13 cellular contexts compared by ENCODE assay signal in the genomic region with DNA sequence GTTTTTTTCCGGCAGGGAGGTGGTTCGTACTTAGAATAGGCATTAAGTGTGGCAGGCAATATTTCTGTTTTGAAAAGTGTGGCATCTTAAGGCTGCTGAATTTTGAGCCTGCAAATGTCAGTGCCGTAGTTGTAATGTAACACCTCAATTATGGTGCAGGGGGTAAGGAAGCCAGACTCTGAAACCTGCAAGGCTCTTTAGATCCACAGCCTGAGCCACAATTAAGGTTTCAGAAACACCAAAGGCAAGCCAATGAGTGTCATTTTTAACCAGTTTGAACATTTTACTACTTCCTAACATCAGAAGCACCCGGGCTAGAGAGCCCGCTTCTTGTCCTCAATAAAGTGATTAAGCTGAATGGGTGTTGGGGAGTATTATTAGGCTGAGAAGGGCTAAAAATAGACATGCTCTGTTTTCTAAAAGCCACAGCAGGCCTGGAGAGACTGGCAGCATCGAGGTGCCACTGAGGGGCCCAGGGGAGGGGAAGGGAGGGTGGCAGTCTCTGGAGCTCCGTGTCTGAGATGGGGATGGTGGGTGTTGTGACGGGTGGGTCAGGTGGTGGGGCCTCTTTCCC.
DNase-seq lines count a peak whose midpoint lies in the region; FAIRE-seq and TF ChIP-seq lines count a peak whose summit lies in the region.
"Had no signal": no experiment of that assay in that cellular context is flagged by ENCODE, and none has a peak within 500 bp of the region (broad histone marks: within the 10 kb centered on the region; RNA-seq: fewer than 3 reads in every experiment).

No MANE protein-coding gene starts in this region.

- no peak for FAIRE-seq in frontal cortex (lab: Jason Lieb, UNC)
- FAIRE-seq: H54, HTR-8/SVneo had no signal

- H3K4me3 Mint-ChIP-seq in activated T-cell treated with anti-CD3 and anti-CD28 coated beads, Interleukin-2, amount 50 U/mL, for 24 hours: peak overlapping the region; percentile 16

- no peaks in the 10 kb centered on the region for H3K9me3 Mint-ChIP-seq in activated T-cell treated with anti-CD3 and anti-CD28 coated beads, Interleukin-2, amount 50 U/mL, for 24 hours

- H3K27me3 ChIP-seq in breast epithelium (no peaks in the 10 kb centered on the region), muscle layer of duodenum (ENCODE audit: low read depth, low read length) (no peaks in the 10 kb centered on the region), tibial nerve (no peaks in the 10 kb centered on the region)
- H3K27me3 ChIP-seq: colonic mucosa had no signal

- H3K36me3 ChIP-seq in breast epithelium (no peaks in the 10 kb centered on the region), muscle layer of duodenum (ENCODE audit: control insufficient read depth in 1 of 2, insufficient read depth in 2 of 2, low read length in 2 of 2) (no peaks in the 10 kb centered on the region), tibial nerve (peaks cover 0 to 10% (median 0%) of the 10 kb centered on the region in 3 donors)
- H3K36me3 ChIP-seq: colonic mucosa had no signal

- H3K27ac ChIP-seq in breast epithelium (peak overlapping the region; percentile 93 to 96), muscle layer of duodenum (ENCODE audit: low read length) (peak overlapping the region; percentile 97), tibial nerve (peak overlapping the region; percentile 76 to 99 (median 95))

- peaks cover 76% of the 10 kb centered on the region for H3K4me1 Mint-ChIP-seq in activated T-cell treated with anti-CD3 and anti-CD28 coated beads, Interleukin-2, amount 50 U/mL, for 24 hours (ENCODE audit: low read depth)

- TF ChIP-seq CTCF in breast epithelium (IDR thresholded peaks at IDR 0.05) (no peak), tibial nerve (IDR thresholded peaks at IDR 0.05) (no peak)

- intact Hi-C loops in breast epithelium (cut with DNase I; ENCODE audit: low total_unique reads): no loop called here

- no peak for TF ChIP-seq POLR2A in breast epithelium (IDR thresholded peaks at IDR 0.05)
- TF ChIP-seq POLR2A in tibial nerve (IDR thresholded peaks at IDR 0.05): no peak

- no peak for DNase-seq in activated T-cell treated with anti-CD3 and anti-CD28 coated beads, Interleukin-2, amount 50 U/mL, for 24 hours
- no peak for DNase-seq in activated T-cell treated with anti-CD3 and anti-CD28 coated beads, Interleukin-2, amount 50 U/mL, for 48 hours
- DNase-seq in breast epithelium (ENCODE audit: low spot score in 2 of 2) (no peak), tibial nerve (ENCODE audit: low spot score in 2 of 2) (no peak), GDM1 (lab: John Stamatoyannopoulos, UW) (no peak), frontal cortex (ENCODE audit: low spot score in 2 of 2) (no peak), KG1 (lab: John Stamatoyannopoulos, UW) (no peak)
- DNase-seq: activated CD4-positive, alpha-beta T cell treated with anti-CD3 and anti-CD28 coated beads for 48 hours; AML-193; colonic mucosa had no signal

- H3K27ac Mint-ChIP-seq in activated T-cell treated with anti-CD3 and anti-CD28 coated beads, Interleukin-2, amount 50 U/mL, for 24 hours: peak overlapping the region; percentile 58

- peaks cover 36 to 89% of the 10 kb centered on the region in 2 donors for H3K4me1 ChIP-seq in breast epithelium
- H3K4me1 ChIP-seq in muscle layer of duodenum (ENCODE audit: control insufficient read depth in 1 of 2, insufficient read depth in 2 of 2, low read length in 2 of 2): peaks cover 37 to 66% of the 10 kb centered on the region in 2 donors
- H3K4me1 ChIP-seq in tibial nerve: peaks cover 10 to 100% (median 80%) of the 10 kb centered on the region in 4 donors

- no peak for TF ChIP-seq EP300 in tibial nerve (IDR thresholded peaks at IDR 0.05)

- H3K4me3 ChIP-seq in breast epithelium (peak overlapping the region in 1 of 3 donors; percentile 4), muscle layer of duodenum (ENCODE audit: low read depth in 1 of 2, low read length in 2 of 2) (no peak overlapping the region), tibial nerve (no peak overlapping the region)
- H3K4me3 ChIP-seq: colonic mucosa had no signal

- H3K9me3 ChIP-seq in breast epithelium (no peaks in the 10 kb centered on the region), muscle layer of duodenum (ENCODE audit: control insufficient read depth in 1 of 2, low read length in 2 of 2) (no peaks in the 10 kb centered on the region), tibial nerve (no peaks in the 10 kb centered on the region)
- H3K9me3 ChIP-seq: colonic mucosa had no signal

- H3K27me3 Mint-ChIP-seq in activated T-cell treated with anti-CD3 and anti-CD28 coated beads, Interleukin-2, amount 50 U/mL, for 24 hours: no peaks in the 10 kb centered on the region

- no peaks in the 10 kb centered on the region for H3K36me3 Mint-ChIP-seq in activated T-cell treated with anti-CD3 and anti-CD28 coated beads, Interleukin-2, amount 50 U/mL, for 24 hours (ENCODE audit: low read depth)

- 76 to 78% methylated on average over 8 of the region's 8 CpGs for WGBS in tibial nerve, 2 donors
